ENCODE assay signal across 8 cellular contexts in the genomic region with DNA sequence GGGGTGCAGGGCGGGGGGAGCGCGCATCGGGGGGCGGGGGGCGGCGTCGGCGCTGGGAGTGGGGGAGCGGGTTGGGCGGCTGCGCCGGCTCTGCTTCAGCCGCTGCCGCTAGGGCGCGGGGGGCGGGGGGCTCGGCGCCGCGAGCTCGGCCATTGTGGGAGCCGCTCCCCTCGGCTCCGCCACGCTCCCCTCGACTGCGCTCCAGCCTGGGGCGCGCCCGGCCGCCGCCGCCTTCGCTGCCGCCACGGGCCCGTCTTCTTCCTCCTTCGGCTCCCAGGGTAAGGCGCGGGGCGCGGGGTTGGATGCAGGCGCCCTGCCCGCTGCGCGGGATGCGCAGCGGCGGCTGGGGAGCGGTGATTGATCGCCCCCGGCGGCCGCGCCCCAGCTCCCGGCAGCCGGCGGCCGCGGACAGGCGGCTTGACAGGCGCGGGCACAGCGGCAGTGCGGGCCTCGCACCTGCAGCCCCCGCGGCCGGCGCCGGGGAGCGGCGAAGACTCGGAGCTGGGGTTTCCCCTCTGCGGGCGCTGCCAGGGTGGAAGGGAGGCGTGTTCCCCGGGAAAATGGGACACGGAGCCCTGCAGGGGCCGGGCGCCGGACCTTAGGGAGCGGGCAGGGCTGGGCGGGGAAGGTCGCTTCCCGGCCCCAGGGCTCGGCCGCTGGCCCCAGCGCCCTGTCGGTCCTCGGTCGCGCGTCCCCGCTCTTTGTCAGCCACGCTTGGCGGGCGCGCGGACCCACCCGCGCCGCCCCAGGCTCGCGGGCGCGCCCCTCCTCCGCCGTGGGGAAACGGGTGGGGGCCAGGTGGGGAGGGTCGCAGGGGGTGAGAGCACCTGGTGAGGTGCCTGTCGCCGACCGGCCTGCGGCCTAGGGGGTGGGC. TPM values are rescaled to one million over a fixed set of nuclear protein-coding genes. Genes with fewer than 3 reads are reported as not detected.
A peak's percentile ranks its signal among the peaks of the same experiment; 100 is the strongest.
DNase-seq lines count a peak whose midpoint lies in the region; ATAC-seq lines count a peak whose summit lies in the region.

No MANE protein-coding gene starts in this region.

- H3K27me3 ChIP-seq in MG63 (no peaks in the 10 kb centered on the region), skeletal muscle tissue (ENCODE audit: control insufficient read depth in 3 of 3, insufficient read depth in 3 of 3, low read length in 3 of 3) (peaks cover 13 to 24% (median 23%) of the 10 kb centered on the region in 3 donors)

- H3K36me3 ChIP-seq in MG63: no peaks in the 10 kb centered on the region
- no peaks in the 10 kb centered on the region for H3K36me3 ChIP-seq in skeletal muscle tissue (ENCODE audit: control insufficient read depth in 3 of 3, insufficient read depth in 3 of 3, low read length in 3 of 3)

- ATAC-seq in GM21529 (IDR thresholded peaks at IDR 0.05; ENCODE audit: unreplicated experiment): no peak
- no peak for ATAC-seq in HG02642 (IDR thresholded peaks at IDR 0.05; ENCODE audit: poor library complexity, unreplicated experiment)

- H3K4me1 ChIP-seq in skeletal muscle tissue (ENCODE audit: control insufficient read depth in 3 of 3, insufficient read depth in 3 of 3, low read length in 3 of 3): peaks cover 4 to 12% (median 10%) of the 10 kb centered on the region in 3 donors

- H3K4me3 ChIP-seq in MG63 (peak overlapping the region; percentile 32), skeletal muscle tissue (ENCODE audit: low read length in 3 of 3) (peak overlapping the region; percentile 49 to 59 (median 56))

- no peak overlapping the region for H3K27ac ChIP-seq in skeletal muscle tissue (ENCODE audit: low read depth, low read length)

- DNase-seq in Daoy (ENCODE audit: low read depth) (peak; percentile 40), MG63 (peak; percentile 42), hepatic stellate cell (ENCODE audit: low spot score) (peak; percentile 38)
- peak; percentile 25 for DNase-seq in activated naive CD4-positive, alpha-beta T cell treated with anti-CD3 and anti-CD28 coated beads, Interleukin-2, amount 50 U/mL, for 16 hours
- DNase-seq in activated CD4-positive, CD25-positive, alpha-beta regulatory T cell (lab: John Stamatoyannopoulos, UW): no peak

- H3K9ac ChIP-seq in skeletal muscle tissue (ENCODE audit: low read depth in 1 of 3, low read length in 3 of 3): peak overlapping the region in 1 of 3 donors; percentile 64

- H3K9me3 ChIP-seq in MG63: no peaks in the 10 kb centered on the region
- no peaks in the 10 kb centered on the region for H3K9me3 ChIP-seq in skeletal muscle tissue (ENCODE audit: control insufficient read depth in 3 of 3, low read length in 3 of 3)

RNA-seq across cellular contexts. Expression of gene NDUFS5, which starts 55.4 kb away (rescaled TPM):
- 1,230 and 1,593 TPM in 2 replicates for total RNA-seq in Daoy (2014; rRNA removed; shearing (Covaris generic))
- 440 and 1,315 TPM in 2 replicates for total RNA-seq in MG63 (2014; rRNA removed; shearing (Covaris generic); ENCODE audit: low replicate concordance)
- 503 TPM for total RNA-seq in skeletal muscle tissue

Comparison
In these comparisons a context has a peak if more than half of its experiments do, and no peak if none do; other contexts are left out.
1. DNase-seq: peak in Daoy (single experiment), MG63 (single experiment), activated naive CD4-positive, alpha-beta T cell treated with anti-CD3 and anti-CD28 coated beads, Interleukin-2, amount 50 U/mL, for 16 hours (single experiment) and hepatic stellate cell (single experiment); none in activated CD4-positive, CD25-positive, alpha-beta regulatory T cell (0 of 4).